In genomic region chr14:22472935-22473854, GRCh38 we compare ENCODE assay signal across 8 cellular contexts.
DNase-seq lines count a peak whose midpoint lies in the region; ATAC-seq and TF ChIP-seq lines count a peak whose summit lies in the region.

No MANE protein-coding gene starts in this region.

- peak; percentile 63 for TF ChIP-seq CTCF in C4-2B (conservative IDR thresholded peaks at IDR 0.05)

- DNase-seq in LHCN-M2 (ENCODE audit: low read depth) (peak; percentile 43), SKM-1 treated with dmso at 0.1 percent for 144 hours (lab: John Stamatoyannopoulos, UW; ENCODE audit: unreplicated experiment) (peak; percentile 16), glomerular visceral epithelial cell (ENCODE audit: extremely low spot score) (peak; percentile 60), renal cortical epithelial cell (ENCODE audit: low read depth) (peak; percentile 55), T-helper 1 cell (no peak), DMS153 treated with DMSO at 0.1 percent for 48 hours (lab: John Stamatoyannopoulos, UW; ENCODE audit: unreplicated experiment) (no peak)

- no peak overlapping the region for H3K27ac ChIP-seq in C4-2B

- ATAC-seq in GM19023 (IDR thresholded peaks at IDR 0.05; ENCODE audit: unreplicated experiment) = peak; percentile 46

Comparison
In these comparisons a context has a peak if more than half of its experiments do, and no peak if none do; other contexts are left out.
1. DNase-seq: peak in LHCN-M2 (single experiment), SKM-1 treated with dmso at 0.1 percent for 144 hours (single experiment), glomerular visceral epithelial cell (single experiment) and renal cortical epithelial cell (single experiment); none in T-helper 1 cell (0 of 5) and DMS153 treated with DMSO at 0.1 percent for 48 hours (single experiment).